ENCODE assay signal across 8 cellular contexts in the genomic region with DNA sequence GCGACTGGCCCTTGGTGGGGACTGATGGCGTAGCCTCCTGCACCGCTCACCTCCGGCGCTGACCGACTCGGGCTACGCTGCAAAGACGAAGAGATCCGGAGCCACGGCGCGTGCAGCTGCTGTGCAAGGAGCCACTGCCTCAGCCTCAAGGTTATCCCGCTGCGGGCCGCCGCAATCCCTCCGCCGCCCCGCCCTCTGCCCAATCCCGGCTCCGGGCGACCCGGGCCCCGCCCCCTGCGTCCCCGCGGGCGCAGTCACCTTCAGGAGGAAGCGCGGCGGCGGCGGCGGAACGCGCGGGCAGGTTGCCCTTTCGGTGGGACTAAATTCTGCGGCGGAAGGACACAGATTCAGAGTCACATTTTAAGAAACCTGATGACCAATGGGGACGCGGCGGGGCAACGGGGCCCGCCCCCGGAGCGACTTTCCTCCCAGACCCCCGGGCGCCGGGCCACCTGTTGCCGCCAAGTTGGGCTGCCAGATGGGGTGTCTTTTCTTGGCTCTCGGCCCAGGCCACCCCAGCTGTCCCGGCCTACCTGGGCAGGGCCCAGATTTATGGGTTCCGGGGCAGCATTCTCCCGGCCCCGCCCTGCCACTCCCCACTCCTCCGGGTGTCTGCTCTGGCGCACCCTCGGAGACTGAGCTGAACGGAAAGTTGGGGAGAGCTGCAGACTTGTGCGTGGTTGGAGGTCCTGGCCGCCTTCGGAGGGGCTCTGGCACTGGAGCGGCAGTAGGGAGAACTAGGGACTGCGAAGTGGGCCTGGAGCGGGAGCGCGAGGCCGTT. TPM values are rescaled to one million over a fixed set of nuclear protein-coding genes. Genes with fewer than 3 reads are reported as not detected.
DNase-seq lines count a peak whose midpoint lies in the region; ATAC-seq and TF ChIP-seq lines count a peak whose summit lies in the region.

A gene (minus strand): TSS at position 125 of the 781 bp plus-strand sequence. CDS start 12,093 bp downstream, outside the sequence.

- H3K9me3 Mint-ChIP-seq in progenitor cell of endocrine pancreas (ENCODE audit: low read depth) = no peaks in the 10 kb centered on the region

- H3K4me3 ChIP-seq in left ventricle myocardium inferior (peak within 1 kb of the TSS; percentile 98), upper lobe of right lung (peak within 1 kb of the TSS; percentile 100)

- H3K27ac ChIP-seq in left ventricle myocardium inferior (replicated peaks) = peak within 1 kb of the TSS; percentile 100
- peak within 1 kb of the TSS; percentile 92 for H3K27ac ChIP-seq in upper lobe of right lung

- peaks cover 43% of the 10 kb centered on the region for H3K4me1 Mint-ChIP-seq in T-helper 17 cell
- peaks cover 41% of the 10 kb centered on the region for H3K4me1 Mint-ChIP-seq in progenitor cell of endocrine pancreas (ENCODE audit: low read depth)

- in situ Hi-C loops in GM13976 (cut with MboI; ENCODE audit: low sequenced_read_pairs, unreplicated experiment) = no loop called here

- ATAC-seq in HG02884 (IDR thresholded peaks at IDR 0.05; ENCODE audit: unreplicated experiment) (peak; percentile 34), T-helper 17 cell (peak; percentile 47), upper lobe of right lung (peak; percentile 90)

- H3K27me3 Mint-ChIP-seq in T-helper 17 cell (no peaks in the 10 kb centered on the region), progenitor cell of endocrine pancreas (no peaks in the 10 kb centered on the region)

- H3K36me3 Mint-ChIP-seq in T-helper 17 cell (ENCODE audit: low read depth) (peaks cover 3% of the 10 kb centered on the region), progenitor cell of endocrine pancreas (ENCODE audit: insufficient read depth) (no peaks in the 10 kb centered on the region)

- H3K9me3 ChIP-seq in T-helper 17 cell (ENCODE audit: control insufficient read depth, low read length, poor library complexity, severe bottlenecking) (no peaks in the 10 kb centered on the region), left ventricle myocardium inferior (replicated peaks) (no peaks in the 10 kb centered on the region), upper lobe of right lung (no peaks in the 10 kb centered on the region)

- peak; percentile 93 for DNase-seq in GM13976 (ENCODE audit: low spot score)
- peak; percentile 95 to 97 for DNase-seq in NCI-H187 (lab: John Stamatoyannopoulos, UW)
- peak; percentile 86 to 91 (median 90) for DNase-seq in T-helper 17 cell
- peak; percentile 33 to 94 (median 80) for DNase-seq in amygdala (lab: John Stamatoyannopoulos, UW)
- peak; percentile 96 for DNase-seq in left ventricle myocardium inferior
- peak; percentile 98 for DNase-seq in progenitor cell of endocrine pancreas (ENCODE audit: low spot score, unreplicated experiment)
- peak; percentile 99 for DNase-seq in upper lobe of right lung

- intact Hi-C loops in left ventricle myocardium inferior (cut with micrococcal nuclease) (no loop called here), upper lobe of right lung (cut with DNase I) (no loop called here)

- no peaks in the 10 kb centered on the region for H3K36me3 ChIP-seq in left ventricle myocardium inferior
- no peaks in the 10 kb centered on the region for H3K36me3 ChIP-seq in upper lobe of right lung

- no peak for TF ChIP-seq CTCF in GM13976 (IDR thresholded peaks at IDR 0.05; ENCODE audit: borderline replicate concordance, control extremely low read depth, extremely low read depth, insufficient read depth, missing control alignments)
- no peak for TF ChIP-seq CTCF in left ventricle myocardium inferior (IDR thresholded peaks at IDR 0.05; ENCODE audit: borderline replicate concordance)
- TF ChIP-seq CTCF in progenitor cell of endocrine pancreas (IDR thresholded peaks at IDR 0.05; ENCODE audit: unreplicated experiment) = no peak
- no peak for TF ChIP-seq CTCF in upper lobe of right lung (IDR thresholded peaks at IDR 0.05)

- H3K27me3 ChIP-seq in left ventricle myocardium inferior (ENCODE audit: low read depth) (no peaks in the 10 kb centered on the region), upper lobe of right lung (no peaks in the 10 kb centered on the region)

- H3K4me1 ChIP-seq in left ventricle myocardium inferior (peaks cover 62% of the 10 kb centered on the region), upper lobe of right lung (peaks cover 46% of the 10 kb centered on the region)

- H3K27ac Mint-ChIP-seq in T-helper 17 cell = peak within 1 kb of the TSS; percentile 100
- H3K27ac Mint-ChIP-seq in progenitor cell of endocrine pancreas = peak within 1 kb of the TSS; percentile 98

- H3K4me3 Mint-ChIP-seq in T-helper 17 cell (peak within 1 kb of the TSS; percentile 99), progenitor cell of endocrine pancreas (ENCODE audit: low read depth) (peak within 1 kb of the TSS; percentile 99)

RNA-seq across cellular contexts. Expression of the gene that starts here (rescaled TPM):
- total RNA-seq in T-helper 17 cell (100 to 1,000 TPM; 343 to 428 TPM), left ventricle myocardium inferior (1,009 TPM), progenitor cell of endocrine pancreas (511 and 525 TPM in 2 replicates), upper lobe of right lung (426 TPM)

Comparison
In these comparisons a context has a peak if more than half of its experiments do, and no peak if none do; other contexts are left out.
1. Peak in every context shown above with its lines: DNase-seq, ATAC-seq, H3K4me3 ChIP-seq and H3K27ac ChIP-seq.
2. ATAC-seq: peak in every context shown above with its lines; median percentile 90 in upper lobe of right lung; 47 in T-helper 17 cell; 34 in HG02884.